In genomic region chr1:203906932-203907331, GRCh38 we compare ENCODE assay signal across 10 cellular contexts.
DNase-seq lines count a peak whose midpoint lies in the region; ATAC-seq and TF ChIP-seq lines count a peak whose summit lies in the region.
"Had no signal": no experiment of that assay in that cellular context is flagged by ENCODE, and none has a peak within 500 bp of the region (broad histone marks: within the 10 kb centered on the region; RNA-seq: fewer than 3 reads in every experiment).

No MANE protein-coding gene starts in this region.

- H3K4me1 Mint-ChIP-seq in stimulated activated effector memory CD8-positive, alpha-beta T cell treated with anti-CD3 and anti-CD28 coated beads, Interleukin-12 subunit alpha, Interleukin-12 subunit beta, amount 100 ng/mL, for 72 hours: no peaks in the 10 kb centered on the region

- H3K36me3 ChIP-seq in HEK293 (ENCODE audit: control insufficient read depth in 2 of 2, insufficient read depth in 1 of 2, low read length in 2 of 2): no peaks in the 10 kb centered on the region
- H3K36me3 ChIP-seq in SK-N-MC (ENCODE audit: insufficient read depth, low read length): no peaks in the 10 kb centered on the region
- H3K36me3 ChIP-seq: neutrophil had no signal

- H3K27ac ChIP-seq in HEK293 (ENCODE audit: extremely low read depth, low read depth, low read length) (no peak overlapping the region), SK-N-MC (no peak overlapping the region)
- H3K27ac ChIP-seq: neutrophil had no signal

- CTCF ChIA-PET in HEK293 (lab: Yijun Ruan, JAX): interaction anchor here (1.0 kb wide), 1 partner anchor 222 kb away, joined by 3 read pairs; no protein-coding TSS in a partner anchor

- POLR2A ChIA-PET in HEK293 (lab: Yijun Ruan, JAX): no interaction called here

- no peak overlapping the region for H3K4me3 Mint-ChIP-seq in stimulated activated effector memory CD8-positive, alpha-beta T cell treated with anti-CD3 and anti-CD28 coated beads, Interleukin-12 subunit alpha, Interleukin-12 subunit beta, amount 100 ng/mL, for 72 hours

- no peak overlapping the region for H3K9ac ChIP-seq in SK-N-MC (ENCODE audit: insufficient read length)

- no peak overlapping the region for H3K27ac Mint-ChIP-seq in stimulated activated effector memory CD8-positive, alpha-beta T cell treated with anti-CD3 and anti-CD28 coated beads, Interleukin-12 subunit alpha, Interleukin-12 subunit beta, amount 100 ng/mL, for 72 hours

- H3K9me3 ChIP-seq in HEK293 (ENCODE audit: control insufficient read depth, insufficient read depth, low read depth, low read length) (no peaks in the 10 kb centered on the region), SK-N-MC (ENCODE audit: low read depth, low read length) (no peaks in the 10 kb centered on the region)
- H3K9me3 ChIP-seq: neutrophil had no signal

- H3K4me1 ChIP-seq in HEK293 (ENCODE audit: control insufficient read depth, insufficient read depth, low read length): no peaks in the 10 kb centered on the region

- no peaks in the 10 kb centered on the region for H3K9me3 Mint-ChIP-seq in stimulated activated effector memory CD8-positive, alpha-beta T cell treated with anti-CD3 and anti-CD28 coated beads, Interleukin-12 subunit alpha, Interleukin-12 subunit beta, amount 100 ng/mL, for 72 hours

- no peaks in the 10 kb centered on the region for H3K36me3 Mint-ChIP-seq in stimulated activated effector memory CD8-positive, alpha-beta T cell treated with anti-CD3 and anti-CD28 coated beads, Interleukin-12 subunit alpha, Interleukin-12 subunit beta, amount 100 ng/mL, for 72 hours

- H3K4me3 ChIP-seq in HEK293 (ENCODE audit: low read depth, low read length) (no peak overlapping the region), SK-N-MC (no peak overlapping the region)

- DNase-seq in SK-N-MC (ENCODE audit: low read depth, low spot score) (peak; percentile 32), fibroblast of the conjunctiva (ENCODE audit: low read depth) (peak; percentile 81), NCI-H1417 (lab: John Stamatoyannopoulos, UW) (no peak), DMS153 treated with DMSO at 0.1 percent for 48 hours (lab: John Stamatoyannopoulos, UW; ENCODE audit: unreplicated experiment) (no peak)
- DNase-seq in stimulated activated effector memory CD8-positive, alpha-beta T cell treated with anti-CD3 and anti-CD28 coated beads, Interleukin-12 subunit alpha, Interleukin-12 subunit beta, amount 100 ng/mL, for 72 hours (ENCODE audit: low spot score in 2 of 2): no peak
- DNase-seq: NCI-H1694 treated with DMSO at 0.1 percent for 48 hours, SHP77 treated with DMSO at 0.1 percent for 48 hours had no signal

- no peak for TF ChIP-seq CTCF in HEK293 (tag by site-specific recombination; IDR thresholded peaks at IDR 0.05)

- peak; percentile 53 for ATAC-seq in stimulated activated effector memory CD8-positive, alpha-beta T cell treated with anti-CD3 and anti-CD28 coated beads, Interleukin-12 subunit alpha, Interleukin-12 subunit beta, amount 100 ng/mL, for 72 hours
- ATAC-seq in GM21447 (IDR thresholded peaks at IDR 0.05; ENCODE audit: unreplicated experiment): no peak

TF ChIP-seq in HEK293, 187 proteins besides CTCF, POLR2A, EP300 and RAD21:
- TF ChIP-seq ZNF184 (tag by site-specific recombination; IDR thresholded peaks at IDR 0.05): 0 out of 2 replicates have a peak, but pooled peaks have one; percentile 62
- no peak for TF ChIP-seq BCL11A (tag by site-specific recombination; IDR thresholded peaks at IDR 0.05; ENCODE audit: low read depth)

Comparison
In these comparisons a context has a peak if more than half of its experiments do, and no peak if none do; other contexts are left out.
1. DNase-seq: peak in SK-N-MC (single experiment) and fibroblast of the conjunctiva (single experiment); none in stimulated activated effector memory CD8-positive, alpha-beta T cell treated with anti-CD3 and anti-CD28 coated beads, Interleukin-12 subunit alpha, Interleukin-12 subunit beta, amount 100 ng/mL, for 72 hours (0 of 2), NCI-H1417 (0 of 3) and DMS153 treated with DMSO at 0.1 percent for 48 hours (single experiment).